ENCODE assay signal across 21 cellular contexts in the genomic region with DNA sequence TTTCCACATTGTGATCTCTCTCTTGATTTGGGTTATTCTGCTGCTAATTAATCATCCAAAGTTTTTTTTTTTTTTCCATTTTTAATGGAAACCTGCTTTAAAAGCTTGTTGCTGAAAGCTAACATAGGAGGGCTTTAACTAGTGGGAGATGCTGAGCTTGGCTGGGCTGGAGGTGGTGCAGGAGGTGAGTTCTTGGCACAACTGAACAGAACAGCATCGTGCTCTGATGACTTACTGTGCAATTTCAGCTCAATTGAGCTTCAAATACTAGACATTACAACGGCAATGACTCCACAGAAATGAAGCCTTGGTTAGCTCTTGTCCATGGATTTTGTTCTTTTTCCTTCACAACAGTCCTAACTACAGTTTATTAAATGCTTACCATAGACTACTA.
A peak's percentile ranks its signal among the peaks of the same experiment; 100 is the strongest.
DNase-seq lines count a peak whose midpoint lies in the region; ATAC-seq and TF ChIP-seq lines count a peak whose summit lies in the region.
"Had no signal": no experiment of that assay in that cellular context is flagged by ENCODE, and none has a peak within 500 bp of the region (broad histone marks: within the 10 kb centered on the region; RNA-seq: fewer than 3 reads in every experiment).

No MANE protein-coding gene starts in this region.

- H3K4me1 Mint-ChIP-seq in CD14-positive monocyte, result peaks cover 25% of the 10 kb centered on the region
- H3K4me1 Mint-ChIP-seq in naive thymus-derived CD4-positive, alpha-beta T cell, result peaks cover 10 to 35% (median 23%) of the 10 kb centered on the region in 7 donors

- 38 to 54% methylated on average over 2 of the region's 2 CpGs for WGBS in esophagus squamous epithelium, 2 donors

- H3K9me3 Mint-ChIP-seq in CD14-positive monocyte, result peaks cover 0 to 3% (median 0%) of the 10 kb centered on the region in 7 donors
- H3K9me3 Mint-ChIP-seq in naive thymus-derived CD4-positive, alpha-beta T cell, result peaks cover 0 to 10% (median 6%) of the 10 kb centered on the region in 11 donors
- H3K9me3 Mint-ChIP-seq: memory B cell had no signal

- H3K9me2 ChIP-seq in PC-9 (ENCODE audit: insufficient read depth), result no peaks in the 10 kb centered on the region

- DNase-seq in CD14-positive monocyte (ENCODE audit: low spot score), result no peak
- DNase-seq in PC-9, result no peak
- no peak for DNase-seq in esophagus squamous epithelium (lab: John Stamatoyannopoulos, UW)
- no peak for DNase-seq in naive thymus-derived CD4-positive, alpha-beta T cell
- DNase-seq in ureter (ENCODE audit: low spot score), result no peak
- no peak for DNase-seq in stimulated activated CD4-positive, alpha-beta T cell treated with anti-CD3 and anti-CD28 coated beads, Interleukin-4, amount 100 ng/mL, for 1 hour
- DNase-seq: activated CD4-positive, alpha-beta T cell treated with anti-CD3 and anti-CD28 coated beads for 1 hour; central memory CD4-positive, alpha-beta T cell; effector CD4-positive, alpha-beta T cell; KG1; NCI-H524 treated with DMSO at 0.1 percent for 48 hours; stimulated activated CD4-positive, alpha-beta T cell treated with anti-CD3 and anti-CD28 coated beads, Interleukin-2, amount 100 ng/mL, for 24 hours; T1000 had no signal

- H3K4me3 Mint-ChIP-seq in CD14-positive monocyte, result peak overlapping the region in 1 of 2 donors; percentile 58
- peak overlapping the region in 2 of 10 donors; percentile 32 to 52 for H3K4me3 Mint-ChIP-seq in naive thymus-derived CD4-positive, alpha-beta T cell
- H3K4me3 Mint-ChIP-seq: activated CD8-positive, alpha-beta memory T cell treated with anti-CD3 and anti-CD28 coated beads, Interleukin-2, amount 10 ng/mL, durations not matched to agents 7 days and 5 days; B cell; memory B cell had no signal

- no peak overlapping the region for H3K4me3 ChIP-seq in PC-9
- no peak overlapping the region for H3K4me3 ChIP-seq in esophagus squamous epithelium
- H3K4me3 ChIP-seq in skeletal muscle tissue (ENCODE audit: low read length in 3 of 3), result no peak overlapping the region
- H3K4me3 ChIP-seq in naive thymus-derived CD4-positive, alpha-beta T cell (ENCODE audit: low read length), result no peak overlapping the region
- H3K4me3 ChIP-seq: HAP-1 had no signal

- no peaks in the 10 kb centered on the region for H3K36me3 ChIP-seq in PC-9 (ENCODE audit: low read depth)
- H3K36me3 ChIP-seq in esophagus squamous epithelium, result no peaks in the 10 kb centered on the region
- no peaks in the 10 kb centered on the region for H3K36me3 ChIP-seq in skeletal muscle tissue (ENCODE audit: control insufficient read depth in 3 of 3, insufficient read depth in 3 of 3, low read length in 3 of 3)
- no peaks in the 10 kb centered on the region for H3K36me3 ChIP-seq in naive thymus-derived CD4-positive, alpha-beta T cell (ENCODE audit: control insufficient read depth in 2 of 3, insufficient read depth in 3 of 3, low read length in 3 of 3)
- H3K36me3 ChIP-seq: HAP-1 had no signal

- CTCF ChIA-PET in PC-9 (lab: Charles Lee), result interaction anchor here (1.2 kb wide), 1 partner anchor 56 kb away, joined by 3 read pairs; no protein-coding TSS in a partner anchor
- CTCF ChIA-PET in naive thymus-derived CD4-positive, alpha-beta T cell (lab: Charles Lee), result interaction anchor here (1.2 kb wide), 1 partner anchor 93 kb away, joined by 3 read pairs; no protein-coding TSS in a partner anchor

- peaks cover 0 to 2% (median 0%) of the 10 kb centered on the region in 3 donors for H3K27me3 Mint-ChIP-seq in CD14-positive monocyte (ENCODE audit: low read depth in 3 of 3)
- peaks cover 0 to 3% (median 0%) of the 10 kb centered on the region in 5 donors for H3K27me3 Mint-ChIP-seq in naive thymus-derived CD4-positive, alpha-beta T cell
- H3K27me3 Mint-ChIP-seq: B cell, memory B cell had no signal

- H3K9me3 ChIP-seq in PC-9 (ENCODE audit: insufficient read depth, low read depth) (no peaks in the 10 kb centered on the region), esophagus squamous epithelium (no peaks in the 10 kb centered on the region), skeletal muscle tissue (ENCODE audit: control insufficient read depth in 3 of 3, low read length in 3 of 3) (no peaks in the 10 kb centered on the region)
- no peaks in the 10 kb centered on the region for H3K9me3 ChIP-seq in naive thymus-derived CD4-positive, alpha-beta T cell (ENCODE audit: control insufficient read depth in 2 of 3, low read length in 3 of 3)
- H3K9me3 ChIP-seq: HAP-1 had no signal

- POLR2A ChIA-PET in PC-9 (lab: Charles Lee; ENCODE audit: unreplicated experiment), result interaction anchor here (0.6 to 0.7 kb wide), 4 partner anchors 25 to 59 kb away, joined by 3 to 11 read pairs (median 8); no protein-coding TSS in a partner anchor
- POLR2A ChIA-PET in naive thymus-derived CD4-positive, alpha-beta T cell (lab: Charles Lee), result interaction anchor here (1.3 kb wide), 1 partner anchor 9 kb away, joined by 5 read pairs; no protein-coding TSS in a partner anchor

- TSS peak; percentile 47 for BruUV-seq in PC-9 (replicated peaks; lab: Mats Ljungman, UMichigan)

- no peaks in the 10 kb centered on the region for H3F3A ChIP-seq in PC-9 (ENCODE audit: insufficient read depth, low read depth)

- H3K36me3 Mint-ChIP-seq in CD14-positive monocyte, result no peaks in the 10 kb centered on the region
- peaks cover 2 to 7% (median 5%) of the 10 kb centered on the region in 5 donors for H3K36me3 Mint-ChIP-seq in naive thymus-derived CD4-positive, alpha-beta T cell

- peak overlapping the region in 5 of 7 donors; percentile 33 to 85 (median 70) for H3K27ac Mint-ChIP-seq in CD14-positive monocyte
- peak overlapping the region in 2 of 9 donors; percentile 46 to 62 for H3K27ac Mint-ChIP-seq in naive thymus-derived CD4-positive, alpha-beta T cell
- H3K27ac Mint-ChIP-seq: activated CD8-positive, alpha-beta memory T cell treated with anti-CD3 and anti-CD28 coated beads, Interleukin-2, amount 10 ng/mL, durations not matched to agents 7 days and 5 days; activated T-helper 2 cell treated with anti-CD3 and anti-CD28 coated beads, Interferon-gamma antibody, Interleukin-2, Interleukin-4, amounts not matched to agents 10 μg/mL and 5 μg/mL and 100 μg/mL, durations not matched to agents 14 hours and 24 hours and 36 hours; B cell; memory B cell had no signal

- H3K4me1 ChIP-seq in PC-9 (replicated peaks; ENCODE audit: insufficient read depth) (no peaks in the 10 kb centered on the region), esophagus squamous epithelium (peaks cover 7 to 19% (median 12%) of the 10 kb centered on the region in 3 donors), skeletal muscle tissue (ENCODE audit: control insufficient read depth in 3 of 3, insufficient read depth in 3 of 3, low read length in 3 of 3) (peaks cover 14% of the 10 kb centered on the region in 3 donors)
- peaks cover 0 to 15% of the 10 kb centered on the region in 2 donors for H3K4me1 ChIP-seq in naive thymus-derived CD4-positive, alpha-beta T cell (ENCODE audit: control insufficient read depth in 2 of 2, insufficient read depth in 2 of 2, low read length in 2 of 2)

- H3K79me2 ChIP-seq in PC-9 (ENCODE audit: low read depth), result no peaks in the 10 kb centered on the region

- TF ChIP-seq POLR2A in esophagus squamous epithelium (IDR thresholded peaks at IDR 0.05), result no peak

- ATAC-seq in naive thymus-derived CD4-positive, alpha-beta T cell, result no peak
- ATAC-seq in HG03439 (IDR thresholded peaks at IDR 0.05; ENCODE audit: unreplicated experiment), result no peak
- ATAC-seq: activated CD8-positive, alpha-beta memory T cell treated with anti-CD3 and anti-CD28 coated beads, Interleukin-2, amount 10 ng/mL, durations not matched to agents 7 days and 5 days; SK-N-SH treated with all-trans-retinoic acid at 6 μM for 48 hours had no signal

- H3K9ac ChIP-seq in skeletal muscle tissue (ENCODE audit: low read depth in 1 of 3, low read length in 3 of 3), result no peak overlapping the region

- H3K27me3 ChIP-seq in PC-9 (ENCODE audit: insufficient read depth, low read depth) (0 out of 2 replicates have a peak, but pooled peaks cover 4% of the 10 kb centered on the region), esophagus squamous epithelium (no peaks in the 10 kb centered on the region), skeletal muscle tissue (ENCODE audit: control insufficient read depth in 3 of 3, insufficient read depth in 3 of 3, low read length in 3 of 3) (no peaks in the 10 kb centered on the region)
- H3K27me3 ChIP-seq in naive thymus-derived CD4-positive, alpha-beta T cell (ENCODE audit: control insufficient read depth in 2 of 2, insufficient read depth in 2 of 2, low read length in 2 of 2), result no peaks in the 10 kb centered on the region

- intact Hi-C loops in CD14-positive monocyte (cut with micrococcal nuclease), result no loop called here
- intact Hi-C loops in PC-9 (cut with micrococcal nuclease; ENCODE audit: unreplicated experiment), result no loop called here
- intact Hi-C loops in esophagus squamous epithelium (cut with DNase I), result no loop called here
- intact Hi-C loops in naive thymus-derived CD4-positive, alpha-beta T cell (cut with micrococcal nuclease), result no loop called here

- TF ChIP-seq CTCF in CD14-positive monocyte (IDR thresholded peaks at IDR 0.05) (no peak), PC-9 (conservative IDR thresholded peaks at IDR 0.05) (no peak), esophagus squamous epithelium (IDR thresholded peaks at IDR 0.05) (no peak)

- H3K4me2 ChIP-seq in PC-9, result no peak overlapping the region

- no peaks in the 10 kb centered on the region for H4K20me1 ChIP-seq in PC-9 (ENCODE audit: insufficient read depth)

- H3K27ac ChIP-seq in PC-9, result no peak overlapping the region
- H3K27ac ChIP-seq in esophagus squamous epithelium, result peak overlapping the region in 3 of 4 donors; percentile 26 to 68 (median 30)
- peak overlapping the region; percentile 22 for H3K27ac ChIP-seq in skeletal muscle tissue (ENCODE audit: low read depth, low read length)
- H3K27ac ChIP-seq in naive thymus-derived CD4-positive, alpha-beta T cell (ENCODE audit: low read depth, low read length), result no peak overlapping the region

- H2AFZ ChIP-seq in PC-9, result no peak overlapping the region

Comparison
In these comparisons a context has a peak if more than half of its experiments do, and no peak if none do; other contexts are left out.
1. H3K27ac ChIP-seq: peak in esophagus squamous epithelium (3 of 4) and skeletal muscle tissue (single experiment); none in PC-9 (single experiment) and naive thymus-derived CD4-positive, alpha-beta T cell (single experiment).